8 cellular contexts compared by ENCODE assay signal in the genomic region with DNA sequence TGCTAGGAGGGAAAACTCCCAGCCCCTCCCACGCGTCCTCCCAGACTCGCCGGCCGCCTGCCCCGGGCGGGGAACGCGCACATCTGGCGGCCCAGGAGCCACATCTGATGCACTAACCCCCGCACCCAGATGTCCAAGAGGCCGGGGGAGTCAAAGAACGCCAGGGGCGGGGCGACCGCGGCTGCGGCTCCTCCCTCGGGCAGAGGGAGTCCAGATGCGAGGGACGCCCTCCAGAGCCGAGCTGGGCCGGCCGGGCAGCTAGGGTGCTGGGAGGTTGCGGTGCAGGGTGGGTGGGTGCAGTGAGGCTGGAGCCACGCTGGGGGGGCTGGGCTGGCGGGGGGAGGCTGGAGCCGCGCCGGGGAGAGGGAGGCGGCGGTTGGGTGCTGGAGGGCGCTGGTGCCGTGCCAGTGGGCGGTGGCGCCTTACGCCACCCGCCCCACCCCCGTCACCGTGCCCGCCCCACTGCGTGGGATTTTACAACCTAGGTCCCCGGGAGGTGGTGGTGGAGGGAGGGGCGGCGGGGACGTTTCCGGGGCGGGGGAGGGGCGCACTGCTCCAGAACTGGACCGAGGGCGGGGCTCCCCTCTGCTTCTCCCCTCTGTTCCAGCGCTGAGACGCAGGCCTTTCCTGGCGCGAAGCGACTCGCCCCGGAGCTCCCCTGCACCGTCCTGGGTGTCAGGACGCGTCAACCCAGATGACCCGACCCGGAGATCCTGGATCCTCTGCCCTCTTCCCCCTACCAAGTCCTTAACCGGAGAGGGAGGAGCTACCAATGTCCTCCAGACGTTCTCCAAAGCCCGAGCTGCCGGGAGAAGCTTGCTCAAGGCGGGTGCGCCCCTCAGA.
DNase-seq lines count a peak whose midpoint lies in the region; ATAC-seq and TF ChIP-seq lines count a peak whose summit lies in the region.

No MANE protein-coding gene starts in this region.

- H3K27ac Mint-ChIP-seq in chondrocyte (ENCODE audit: unreplicated experiment), result peak overlapping the region; percentile 99

- H3K27me3 ChIP-seq in layer of hippocampus (ENCODE audit: control insufficient read depth, insufficient read depth, low read length), result no peaks in the 10 kb centered on the region

- peak overlapping the region; percentile 94 for H3K27ac ChIP-seq in layer of hippocampus (ENCODE audit: low read depth, low read length)

- no peaks in the 10 kb centered on the region for H3K36me3 Mint-ChIP-seq in chondrocyte (ENCODE audit: low read depth)

- H3K27me3 Mint-ChIP-seq in chondrocyte (ENCODE audit: low read depth), result no peaks in the 10 kb centered on the region

- H3K9me3 Mint-ChIP-seq in chondrocyte (ENCODE audit: low read depth), result no peaks in the 10 kb centered on the region

- DNase-seq in AG09319 (ENCODE audit: extremely low read depth, low read depth) (peak; percentile 89), NCI-H2227 treated with DMSO at 0.1 percent for 48 hours (lab: John Stamatoyannopoulos, UW) (peak; percentile 73), chondrocyte (ENCODE audit: low spot score) (peak; percentile 96)
- peak; percentile 63 to 72 for DNase-seq in activated CD4-positive, alpha-beta T cell treated with anti-CD3 and anti-CD28 coated beads for 24 hours (ENCODE audit: low read depth in 2 of 2)
- peak; percentile 37 to 53 for DNase-seq in stimulated activated CD4-positive, alpha-beta T cell treated with anti-CD3 and anti-CD28 coated beads, Interleukin-1b, Interleukin-23, amount 100 ng/mL, for 1 hour (ENCODE audit: low read depth in 2 of 2)

- no peak for TF ChIP-seq CTCF in AG09319 (IDR thresholded peaks at IDR 0.05; ENCODE audit: low read depth, low read length)
- no peak for TF ChIP-seq CTCF in chondrocyte (IDR thresholded peaks at IDR 0.05)

- ATAC-seq in GM18909 (IDR thresholded peaks at IDR 0.05; ENCODE audit: poor library complexity, unreplicated experiment), result peak; percentile 71
- peak; percentile 48 for ATAC-seq in HG03139 (IDR thresholded peaks at IDR 0.05; ENCODE audit: unreplicated experiment)

- peaks cover 41% of the 10 kb centered on the region for H3K4me1 Mint-ChIP-seq in chondrocyte (ENCODE audit: low read depth)

- H3K4me3 Mint-ChIP-seq in chondrocyte (ENCODE audit: unreplicated experiment), result peak overlapping the region; percentile 91

Comparison
In these comparisons a context has a peak if more than half of its experiments do, and no peak if none do; other contexts are left out.
1. Peak in every context shown above with its lines: DNase-seq, ATAC-seq and H3K27ac ChIP-seq.
2. DNase-seq: peak in every context shown above with its lines; median percentile 96 in chondrocyte; 89 in AG09319; 73 in NCI-H2227 treated with DMSO at 0.1 percent for 48 hours; 68 in activated CD4-positive, alpha-beta T cell treated with anti-CD3 and anti-CD28 coated beads for 24 hours; 45 in stimulated activated CD4-positive, alpha-beta T cell treated with anti-CD3 and anti-CD28 coated beads, Interleukin-1b, Interleukin-23, amount 100 ng/mL, for 1 hour.